23 cellular contexts compared by ENCODE assay signal in genomic region chr20:7237251-7237650, GRCh38.
DNase-seq lines count a peak whose midpoint lies in the region; FAIRE-seq and TF ChIP-seq lines count a peak whose summit lies in the region.
"Had no signal": no experiment of that assay in that cellular context is flagged by ENCODE, and none has a peak within 500 bp of the region (broad histone marks: within the 10 kb centered on the region; RNA-seq: fewer than 3 reads in every experiment).

No MANE protein-coding gene starts in this region.

- H3K9me3 ChIP-seq in GM23248 (ENCODE audit: low read depth) (no peaks in the 10 kb centered on the region), neural cell (ENCODE audit: low read length) (no peaks in the 10 kb centered on the region)

- WGBS in GM23248 (ENCODE audit: low coverage in 1 of 2, low lambda C conversion rate in 2 of 2, missing lambda C conversion rate in 2 of 2), 2 experiments: 29% methylated on average over 1 of the region's 1 CpG

- H3K9ac ChIP-seq in GM23248: no peak overlapping the region
- no peak overlapping the region for H3K9ac ChIP-seq in neural cell (ENCODE audit: low read length)
- H3K9ac ChIP-seq: BLaER1 had no signal

- H3K4me3 ChIP-seq in GM23248: no peak overlapping the region
- H3K4me3 ChIP-seq in fibroblast of the aortic adventitia (ENCODE audit: low read depth, low read length): no peak overlapping the region
- H3K4me3 ChIP-seq in neural cell (ENCODE audit: low read length): peak overlapping the region; percentile 20
- H3K4me3 ChIP-seq: BLaER1 had no signal

- no peaks in the 10 kb centered on the region for H3K4me1 ChIP-seq in GM23248 (ENCODE audit: insufficient read depth)
- H3K4me1 ChIP-seq: BLaER1, Caco-2 had no signal

- H3K27ac ChIP-seq in GM23248 (no peak overlapping the region), neural cell (ENCODE audit: low read length) (peak overlapping the region; percentile 40)
- H3K27ac ChIP-seq: 22Rv1, BLaER1, C4-2B had no signal

- no peak for TF ChIP-seq CTCF in fibroblast of the aortic adventitia (IDR thresholded peaks at IDR 0.05; ENCODE audit: insufficient read depth, low read length)
- TF ChIP-seq CTCF in neural cell (IDR thresholded peaks at IDR 0.05; ENCODE audit: poor library complexity, severe bottlenecking): no peak

- no peak for TF ChIP-seq RAD21 in neural cell (conservative IDR thresholded peaks at IDR 0.05)

- H3K4me2 ChIP-seq in GM23248 (ENCODE audit: unreplicated experiment) (no peak overlapping the region), neural cell (ENCODE audit: low read length) (no peak overlapping the region)
- H3K4me2 ChIP-seq: BLaER1 had no signal

- in situ Hi-C loops in GM23248 (cut with MboI): no loop called here

- H4K20me1 ChIP-seq in GM23248 (ENCODE audit: insufficient read depth): no peaks in the 10 kb centered on the region
- H4K20me1 ChIP-seq in neural cell (ENCODE audit: insufficient read depth): no peaks in the 10 kb centered on the region
- H4K20me1 ChIP-seq: BLaER1 had no signal

- no peak for TF ChIP-seq EP300 in neural cell (conservative IDR thresholded peaks at IDR 0.05; ENCODE audit: poor library complexity, severe bottlenecking)

- FAIRE-seq in RCC 7860 (lab: Jason Lieb, UNC): no peak
- FAIRE-seq: A204.1, G401.6, GM12892, GM19239 had no signal

- H3K79me2 ChIP-seq in GM23248 (ENCODE audit: insufficient read depth) (no peaks in the 10 kb centered on the region), neural cell (replicated peaks; ENCODE audit: insufficient read depth, low read length) (no peaks in the 10 kb centered on the region)

- H3F3A ChIP-seq in GM23248 (ENCODE audit: insufficient read depth): no peaks in the 10 kb centered on the region
- H3F3A ChIP-seq in neural cell (ENCODE audit: insufficient read depth, low read length, poor library complexity, severe bottlenecking): no peaks in the 10 kb centered on the region

- DNase-seq in GM23248 (peak; percentile 2), astrocyte of the hippocampus (ENCODE audit: low read depth, low spot score) (peak; percentile 12), fibroblast of the aortic adventitia (ENCODE audit: low read depth) (peak; percentile 67), NAMALWA (ENCODE audit: low spot score) (no peak), SW 1271 (lab: John Stamatoyannopoulos, UW) (no peak), NCI-H2171 (lab: John Stamatoyannopoulos, UW) (no peak), RCC 7860 (ENCODE audit: low spot score) (no peak)
- DNase-seq: Caco-2; CD4-positive, CD25-positive, alpha-beta regulatory T cell; CD8-positive, alpha-beta T cell; DMS153; DND-41; GOT3; H7; HCEC 1CT had no signal

- H2AFZ ChIP-seq in GM23248: no peak overlapping the region
- H2AFZ ChIP-seq in neural cell (ENCODE audit: low read depth, low read length): no peak overlapping the region

- H3K9me2 ChIP-seq in GM23248 (ENCODE audit: insufficient read depth) (no peaks in the 10 kb centered on the region), neural cell (ENCODE audit: insufficient read depth, low read length) (no peaks in the 10 kb centered on the region)

- H3K36me3 ChIP-seq in GM23248 (ENCODE audit: low read depth): no peaks in the 10 kb centered on the region
- H3K36me3 ChIP-seq in neural cell (ENCODE audit: insufficient read depth, low read length): no peaks in the 10 kb centered on the region
- H3K36me3 ChIP-seq: BLaER1 had no signal

- H3K27me3 ChIP-seq in GM23248 (replicated peaks; ENCODE audit: insufficient read depth) (no peaks in the 10 kb centered on the region), neural cell (ENCODE audit: insufficient read depth, low read depth, low read length) (no peaks in the 10 kb centered on the region)
- H3K27me3 ChIP-seq: BLaER1 had no signal

TF ChIP-seq in neural cell, 6 proteins besides CTCF, POLR2A, EP300 and RAD21:
- TF ChIP-seq REST (IDR thresholded peaks at IDR 0.05; ENCODE audit: borderline replicate concordance): no peak
- TF ChIP-seq EZH2 (IDR thresholded peaks at IDR 0.05; ENCODE audit: borderline replicate concordance, insufficient read depth, low read length, poor library complexity, severe bottlenecking): no peak
- no peak for TF ChIP-seq SMC3 (conservative IDR thresholded peaks at IDR 0.05; ENCODE audit: poor library complexity)
- TF ChIP-seq TAF1 (IDR thresholded peaks at IDR 0.05; ENCODE audit: low read depth): no peak
- no peak for TF ChIP-seq MXI1 (conservative IDR thresholded peaks at IDR 0.05; ENCODE audit: poor library complexity, severe bottlenecking)
- TF ChIP-seq POLR2AphosphoS5 (IDR thresholded peaks at IDR 0.05): no peak
TF ChIP-seq in neural cell: peak in this region for 0.

Comparison
In these comparisons a context has a peak if more than half of its experiments do, and no peak if none do; other contexts are left out.
1. DNase-seq: peak in GM23248 (single experiment), astrocyte of the hippocampus (single experiment) and fibroblast of the aortic adventitia (single experiment); none in NAMALWA (single experiment), SW 1271 (0 of 2), NCI-H2171 (single experiment) and RCC 7860 (single experiment).